Comparison of ENCODE assay signal across 1 cellular context in genomic region chr11:61835663-61836024, GRCh38.
TF ChIP-seq lines count a peak whose summit lies in the region.

No MANE protein-coding gene starts in this region.

TF ChIP-seq in GM12878, 131 proteins besides CTCF, POLR2A, EP300 and RAD21:
- TF ChIP-seq SMAD5 (IDR thresholded peaks at IDR 0.05; ENCODE audit: low read depth) (no peak), SP1 (IDR thresholded peaks at IDR 0.05; ENCODE audit: low read depth, low read length) (no peak), TBL1XR1 (IDR thresholded peaks at IDR 0.05; ENCODE audit: low read depth, low read length) (no peak), FOXM1 (IDR thresholded peaks at IDR 0.05; ENCODE audit: low read depth, low read length) (no peak), PAX5 (IDR thresholded peaks at IDR 0.05; ENCODE audit: borderline replicate concordance, low read depth, low read length) (no peak), ZNF622 (IDR thresholded peaks at IDR 0.05) (no peak), BHLHE40 (IDR thresholded peaks at IDR 0.05; ENCODE audit: borderline replicate concordance in 1 of 2, low read depth in 2 of 2, low read length in 1 of 2) (no peak), ZBTB40 (IDR thresholded peaks at IDR 0.05; ENCODE audit: borderline replicate concordance) (no peak), RAD51 (IDR thresholded peaks at IDR 0.05) (no peak), NBN (IDR thresholded peaks at IDR 0.05) (no peak), E2F4 (IDR thresholded peaks at IDR 0.05; ENCODE audit: low read depth, low read length) (no peak), YBX1 (IDR thresholded peaks at IDR 0.05) (no peak), ZNF384 (IDR thresholded peaks at IDR 0.05; ENCODE audit: borderline replicate concordance, low read depth, low read length) (no peak), ELK1 (IDR thresholded peaks at IDR 0.05; ENCODE audit: low read depth, low read length) (no peak)
- TF ChIP-seq, protein P1, sequence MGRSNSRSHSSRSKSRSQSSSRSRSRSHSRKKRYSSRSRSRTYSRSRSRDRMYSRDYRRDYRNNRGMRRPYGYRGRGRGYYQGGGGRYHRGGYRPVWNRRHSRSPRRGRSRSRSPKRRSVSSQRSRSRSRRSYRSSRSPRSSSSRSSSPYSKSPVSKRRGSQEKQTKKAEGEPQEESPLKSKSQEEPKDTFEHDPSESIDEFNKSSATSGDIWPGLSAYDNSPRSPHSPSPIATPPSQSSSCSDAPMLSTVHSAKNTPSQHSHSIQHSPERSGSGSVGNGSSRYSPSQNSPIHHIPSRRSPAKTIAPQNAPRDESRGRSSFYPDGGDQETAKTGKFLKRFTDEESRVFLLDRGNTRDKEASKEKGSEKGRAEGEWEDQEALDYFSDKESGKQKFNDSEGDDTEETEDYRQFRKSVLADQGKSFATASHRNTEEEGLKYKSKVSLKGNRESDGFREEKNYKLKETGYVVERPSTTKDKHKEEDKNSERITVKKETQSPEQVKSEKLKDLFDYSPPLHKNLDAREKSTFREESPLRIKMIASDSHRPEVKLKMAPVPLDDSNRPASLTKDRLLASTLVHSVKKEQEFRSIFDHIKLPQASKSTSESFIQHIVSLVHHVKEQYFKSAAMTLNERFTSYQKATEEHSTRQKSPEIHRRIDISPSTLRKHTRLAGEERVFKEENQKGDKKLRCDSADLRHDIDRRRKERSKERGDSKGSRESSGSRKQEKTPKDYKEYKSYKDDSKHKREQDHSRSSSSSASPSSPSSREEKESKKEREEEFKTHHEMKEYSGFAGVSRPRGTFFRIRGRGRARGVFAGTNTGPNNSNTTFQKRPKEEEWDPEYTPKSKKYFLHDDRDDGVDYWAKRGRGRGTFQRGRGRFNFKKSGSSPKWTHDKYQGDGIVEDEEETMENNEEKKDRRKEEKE (IDR thresholded peaks at IDR 0.05): no peak
- TF ChIP-seq, protein P2, sequence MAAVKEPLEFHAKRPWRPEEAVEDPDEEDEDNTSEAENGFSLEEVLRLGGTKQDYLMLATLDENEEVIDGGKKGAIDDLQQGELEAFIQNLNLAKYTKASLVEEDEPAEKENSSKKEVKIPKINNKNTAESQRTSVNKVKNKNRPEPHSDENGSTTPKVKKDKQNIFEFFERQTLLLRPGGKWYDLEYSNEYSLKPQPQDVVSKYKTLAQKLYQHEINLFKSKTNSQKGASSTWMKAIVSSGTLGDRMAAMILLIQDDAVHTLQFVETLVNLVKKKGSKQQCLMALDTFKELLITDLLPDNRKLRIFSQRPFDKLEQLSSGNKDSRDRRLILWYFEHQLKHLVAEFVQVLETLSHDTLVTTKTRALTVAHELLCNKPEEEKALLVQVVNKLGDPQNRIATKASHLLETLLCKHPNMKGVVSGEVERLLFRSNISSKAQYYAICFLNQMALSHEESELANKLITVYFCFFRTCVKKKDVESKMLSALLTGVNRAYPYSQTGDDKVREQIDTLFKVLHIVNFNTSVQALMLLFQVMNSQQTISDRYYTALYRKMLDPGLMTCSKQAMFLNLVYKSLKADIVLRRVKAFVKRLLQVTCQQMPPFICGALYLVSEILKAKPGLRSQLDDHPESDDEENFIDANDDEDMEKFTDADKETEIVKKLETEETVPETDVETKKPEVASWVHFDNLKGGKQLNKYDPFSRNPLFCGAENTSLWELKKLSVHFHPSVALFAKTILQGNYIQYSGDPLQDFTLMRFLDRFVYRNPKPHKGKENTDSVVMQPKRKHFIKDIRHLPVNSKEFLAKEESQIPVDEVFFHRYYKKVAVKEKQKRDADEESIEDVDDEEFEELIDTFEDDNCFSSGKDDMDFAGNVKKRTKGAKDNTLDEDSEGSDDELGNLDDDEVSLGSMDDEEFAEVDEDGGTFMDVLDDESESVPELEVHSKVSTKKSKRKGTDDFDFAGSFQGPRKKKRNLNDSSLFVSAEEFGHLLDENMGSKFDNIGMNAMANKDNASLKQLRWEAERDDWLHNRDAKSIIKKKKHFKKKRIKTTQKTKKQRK (IDR thresholded peaks at IDR 0.05; ENCODE audit: low read depth, low read length): no peak
- TF ChIP-seq, protein P3, sequence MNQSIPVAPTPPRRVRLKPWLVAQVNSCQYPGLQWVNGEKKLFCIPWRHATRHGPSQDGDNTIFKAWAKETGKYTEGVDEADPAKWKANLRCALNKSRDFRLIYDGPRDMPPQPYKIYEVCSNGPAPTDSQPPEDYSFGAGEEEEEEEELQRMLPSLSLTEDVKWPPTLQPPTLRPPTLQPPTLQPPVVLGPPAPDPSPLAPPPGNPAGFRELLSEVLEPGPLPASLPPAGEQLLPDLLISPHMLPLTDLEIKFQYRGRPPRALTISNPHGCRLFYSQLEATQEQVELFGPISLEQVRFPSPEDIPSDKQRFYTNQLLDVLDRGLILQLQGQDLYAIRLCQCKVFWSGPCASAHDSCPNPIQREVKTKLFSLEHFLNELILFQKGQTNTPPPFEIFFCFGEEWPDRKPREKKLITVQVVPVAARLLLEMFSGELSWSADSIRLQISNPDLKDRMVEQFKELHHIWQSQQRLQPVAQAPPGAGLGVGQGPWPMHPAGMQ (IDR thresholded peaks at IDR 0.05; ENCODE audit: borderline replicate concordance): no peak
